In genomic region chr17:60036796-60037677, GRCh38 we compare ENCODE assay signal across 1 cellular context.
TF ChIP-seq lines count a peak whose summit lies in the region.

No MANE protein-coding gene starts in this region.

TF ChIP-seq in HepG2, 621 proteins besides CTCF, POLR2A, EP300 and RAD21 (continued from another document and continues in another):
- TF ChIP-seq, protein P1, sequence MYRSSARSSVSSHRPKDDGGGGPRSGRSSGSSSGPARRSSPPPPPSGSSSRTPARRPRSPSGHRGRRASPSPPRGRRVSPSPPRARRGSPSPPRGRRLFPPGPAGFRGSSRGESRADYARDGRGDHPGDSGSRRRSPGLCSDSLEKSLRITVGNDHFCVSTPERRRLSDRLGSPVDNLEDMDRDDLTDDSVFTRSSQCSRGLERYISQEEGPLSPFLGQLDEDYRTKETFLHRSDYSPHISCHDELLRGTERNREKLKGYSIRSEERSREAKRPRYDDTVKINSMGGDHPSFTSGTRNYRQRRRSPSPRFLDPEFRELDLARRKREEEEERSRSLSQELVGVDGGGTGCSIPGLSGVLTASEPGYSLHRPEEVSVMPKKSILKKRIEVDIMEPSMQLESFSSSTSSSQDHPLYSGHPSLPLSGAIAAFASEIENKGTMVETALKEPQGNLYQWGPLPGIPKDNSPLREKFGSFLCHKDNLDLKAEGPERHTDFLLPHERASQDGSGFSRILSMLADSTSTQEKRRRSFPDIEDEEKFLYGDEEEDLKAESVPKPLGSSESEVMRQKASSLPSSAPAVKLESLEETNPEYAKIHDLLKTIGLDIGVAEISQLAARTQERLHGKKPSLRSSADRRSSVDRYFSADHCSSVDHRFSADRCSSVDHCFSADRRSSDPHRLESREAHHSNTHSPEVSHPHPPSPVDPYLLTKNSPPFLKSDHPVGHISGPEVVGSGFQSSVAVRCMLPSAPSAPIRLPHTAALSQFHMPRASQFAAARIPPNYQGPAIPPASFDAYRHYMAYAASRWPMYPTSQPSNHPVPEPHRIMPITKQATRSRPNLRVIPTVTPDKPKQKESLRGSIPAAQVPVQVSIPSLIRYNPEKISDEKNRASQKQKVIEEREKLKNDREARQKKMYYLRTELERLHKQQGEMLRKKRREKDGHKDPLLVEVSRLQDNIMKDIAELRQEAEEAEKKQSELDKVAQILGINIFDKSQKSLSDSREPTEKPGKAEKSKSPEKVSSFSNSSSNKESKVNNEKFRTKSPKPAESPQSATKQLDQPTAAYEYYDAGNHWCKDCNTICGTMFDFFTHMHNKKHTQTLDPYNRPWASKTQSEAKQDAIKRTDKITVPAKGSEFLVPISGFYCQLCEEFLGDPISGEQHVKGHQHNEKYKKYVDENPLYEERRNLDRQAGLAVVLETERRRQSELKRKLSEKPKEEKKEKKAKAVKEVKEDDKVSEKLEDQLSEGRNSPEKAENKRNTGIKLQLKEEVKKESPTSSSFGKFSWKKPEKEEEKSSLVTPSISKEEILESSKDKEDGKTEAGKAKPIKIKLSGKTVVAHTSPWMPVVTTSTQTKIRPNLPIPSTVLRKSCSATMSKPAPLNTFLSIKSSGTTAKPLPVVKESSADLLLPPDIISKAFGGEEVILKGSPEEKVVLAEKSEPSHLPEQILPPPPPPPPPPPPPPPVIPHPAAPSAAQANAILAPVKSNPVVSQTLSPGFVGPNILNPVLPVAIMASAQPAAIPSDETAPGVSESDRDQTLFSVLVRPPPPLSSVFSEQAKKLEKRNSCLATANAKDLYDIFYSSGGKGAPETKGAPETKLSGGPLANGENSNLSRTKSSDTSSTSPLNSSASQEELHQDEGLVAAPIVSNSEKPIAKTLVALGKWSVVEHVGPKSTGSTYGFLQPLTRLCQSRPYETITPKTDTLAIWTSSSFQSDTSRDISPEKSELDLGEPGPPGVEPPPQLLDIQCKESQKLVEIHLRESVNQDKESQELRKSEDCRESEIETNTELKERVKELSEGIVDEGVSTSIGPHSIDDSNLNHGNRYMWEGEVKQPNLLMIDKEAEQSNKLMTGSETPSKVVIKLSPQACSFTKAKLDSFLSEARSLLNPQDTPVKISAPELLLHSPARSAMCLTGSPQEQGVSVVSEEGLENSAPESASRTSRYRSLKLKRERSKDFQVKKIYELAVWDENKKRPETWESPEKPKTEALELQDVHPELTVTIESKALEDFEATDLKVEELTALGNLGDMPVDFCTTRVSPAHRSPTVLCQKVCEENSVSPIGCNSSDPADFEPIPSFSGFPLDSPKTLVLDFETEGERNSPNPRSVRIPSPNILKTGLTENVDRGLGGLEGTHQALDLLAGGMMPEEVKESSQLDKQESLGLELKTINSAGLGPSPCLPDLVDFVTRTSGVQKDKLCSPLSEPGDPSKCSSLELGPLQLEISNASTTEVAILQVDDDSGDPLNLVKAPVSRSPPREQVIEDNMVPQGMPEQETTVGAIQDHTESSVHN (CRISPR knock-in tag; IDR thresholded peaks at IDR 0.05), result 0 out of 2 replicates have a peak, but pooled peaks have one; percentile 43
- TF ChIP-seq ZNF839 (CRISPR knock-in tag; IDR thresholded peaks at IDR 0.05; ENCODE audit: borderline replicate concordance), result no peak
- no peak for TF ChIP-seq KDM3A (CRISPR knock-in tag; IDR thresholded peaks at IDR 0.05; ENCODE audit: low read depth)
- no peak for TF ChIP-seq HOXD1 (CRISPR knock-in tag; IDR thresholded peaks at IDR 0.05)
- TF ChIP-seq, protein P2, sequence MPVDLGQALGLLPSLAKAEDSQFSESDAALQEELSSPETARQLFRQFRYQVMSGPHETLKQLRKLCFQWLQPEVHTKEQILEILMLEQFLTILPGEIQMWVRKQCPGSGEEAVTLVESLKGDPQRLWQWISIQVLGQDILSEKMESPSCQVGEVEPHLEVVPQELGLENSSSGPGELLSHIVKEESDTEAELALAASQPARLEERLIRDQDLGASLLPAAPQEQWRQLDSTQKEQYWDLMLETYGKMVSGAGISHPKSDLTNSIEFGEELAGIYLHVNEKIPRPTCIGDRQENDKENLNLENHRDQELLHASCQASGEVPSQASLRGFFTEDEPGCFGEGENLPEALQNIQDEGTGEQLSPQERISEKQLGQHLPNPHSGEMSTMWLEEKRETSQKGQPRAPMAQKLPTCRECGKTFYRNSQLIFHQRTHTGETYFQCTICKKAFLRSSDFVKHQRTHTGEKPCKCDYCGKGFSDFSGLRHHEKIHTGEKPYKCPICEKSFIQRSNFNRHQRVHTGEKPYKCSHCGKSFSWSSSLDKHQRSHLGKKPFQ (CRISPR knock-in tag; IDR thresholded peaks at IDR 0.05; ENCODE audit: insufficient replicate concordance), result no peak
- peak; percentile 38 for TF ChIP-seq FOSL2 (CRISPR knock-in tag; IDR thresholded peaks at IDR 0.05)
- peak; percentile 63 for TF ChIP-seq TCF7 (IDR thresholded peaks at IDR 0.05; ENCODE audit: low read depth)
- TF ChIP-seq YEATS4 (CRISPR knock-in tag; IDR thresholded peaks at IDR 0.05; ENCODE audit: borderline replicate concordance), result peak; percentile 68; the same call in 1 of the 2 replicates
- TF ChIP-seq MEIS1 (CRISPR knock-in tag; IDR thresholded peaks at IDR 0.05; ENCODE audit: borderline replicate concordance), result 0 out of 2 replicates have a peak, but pooled peaks have one; percentile 60
- no peak for TF ChIP-seq TERF1 (CRISPR knock-in tag; IDR thresholded peaks at IDR 0.05)
- TF ChIP-seq RAD51 (IDR thresholded peaks at IDR 0.05; ENCODE audit: borderline replicate concordance), result no peak
- TF ChIP-seq ZFX (CRISPR knock-in tag; IDR thresholded peaks at IDR 0.05; ENCODE audit: low read depth), result no peak
- peak; percentile 73; the same call in 1 of the 2 replicates for TF ChIP-seq ZNF44 (CRISPR knock-in tag; IDR thresholded peaks at IDR 0.05)
- TF ChIP-seq KLF11 (CRISPR knock-in tag; IDR thresholded peaks at IDR 0.05), result no peak; the same call in 1 of the 2 replicates
- TF ChIP-seq SAFB2 (CRISPR knock-in tag; IDR thresholded peaks at IDR 0.05; ENCODE audit: borderline replicate concordance, low read depth), result no peak
- no peak for TF ChIP-seq ZNF747 (CRISPR knock-in tag; IDR thresholded peaks at IDR 0.05; ENCODE audit: borderline replicate concordance)
- no peak for TF ChIP-seq ZFP37 (CRISPR knock-in tag; IDR thresholded peaks at IDR 0.05; ENCODE audit: borderline replicate concordance)
- no peak for TF ChIP-seq ZNF33B (CRISPR knock-in tag; IDR thresholded peaks at IDR 0.05)
- TF ChIP-seq, protein P3, sequence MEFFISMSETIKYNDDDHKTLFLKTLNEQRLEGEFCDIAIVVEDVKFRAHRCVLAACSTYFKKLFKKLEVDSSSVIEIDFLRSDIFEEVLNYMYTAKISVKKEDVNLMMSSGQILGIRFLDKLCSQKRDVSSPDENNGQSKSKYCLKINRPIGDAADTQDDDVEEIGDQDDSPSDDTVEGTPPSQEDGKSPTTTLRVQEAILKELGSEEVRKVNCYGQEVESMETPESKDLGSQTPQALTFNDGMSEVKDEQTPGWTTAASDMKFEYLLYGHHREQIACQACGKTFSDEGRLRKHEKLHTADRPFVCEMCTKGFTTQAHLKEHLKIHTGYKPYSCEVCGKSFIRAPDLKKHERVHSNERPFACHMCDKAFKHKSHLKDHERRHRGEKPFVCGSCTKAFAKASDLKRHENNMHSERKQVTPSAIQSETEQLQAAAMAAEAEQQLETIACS (CRISPR knock-in tag; IDR thresholded peaks at IDR 0.05), result no peak
- TF ChIP-seq, protein P4, sequence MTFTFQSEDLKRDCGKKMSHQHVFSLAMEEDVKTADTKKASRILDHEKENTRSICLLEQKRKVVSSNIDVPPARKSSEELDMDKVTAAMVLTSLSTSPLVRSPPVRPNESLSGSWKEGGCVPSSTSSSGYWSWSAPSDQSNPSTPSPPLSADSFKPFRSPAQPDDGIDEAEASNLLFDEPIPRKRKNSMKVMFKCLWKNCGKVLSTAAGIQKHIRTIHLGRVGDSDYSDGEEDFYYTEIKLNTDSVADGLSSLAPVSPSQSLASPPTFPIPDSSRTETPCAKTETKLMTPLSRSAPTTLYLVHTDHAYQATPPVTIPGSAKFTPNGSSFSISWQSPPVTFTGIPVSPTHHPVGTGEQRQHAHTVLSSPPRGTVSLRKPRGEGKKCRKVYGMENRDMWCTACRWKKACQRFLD (CRISPR knock-in tag; IDR thresholded peaks at IDR 0.05; ENCODE audit: borderline replicate concordance), result no peak
- TF ChIP-seq HIVEP1 (CRISPR knock-in tag; IDR thresholded peaks at IDR 0.05), result no peak; the same call in 1 of the 2 replicates
- TF ChIP-seq SMARCC2 (IDR thresholded peaks at IDR 0.05), result no peak
- no peak for TF ChIP-seq ZNF563 (CRISPR knock-in tag; IDR thresholded peaks at IDR 0.05)
- no peak for TF ChIP-seq MTA3 (CRISPR knock-in tag; IDR thresholded peaks at IDR 0.05)
- no peak for TF ChIP-seq KDM5A (IDR thresholded peaks at IDR 0.05; ENCODE audit: borderline replicate concordance, low read length)
- TF ChIP-seq ZNF282 (IDR thresholded peaks at IDR 0.05; ENCODE audit: partially characterized antibody), result no peak
- TF ChIP-seq, protein P5, sequence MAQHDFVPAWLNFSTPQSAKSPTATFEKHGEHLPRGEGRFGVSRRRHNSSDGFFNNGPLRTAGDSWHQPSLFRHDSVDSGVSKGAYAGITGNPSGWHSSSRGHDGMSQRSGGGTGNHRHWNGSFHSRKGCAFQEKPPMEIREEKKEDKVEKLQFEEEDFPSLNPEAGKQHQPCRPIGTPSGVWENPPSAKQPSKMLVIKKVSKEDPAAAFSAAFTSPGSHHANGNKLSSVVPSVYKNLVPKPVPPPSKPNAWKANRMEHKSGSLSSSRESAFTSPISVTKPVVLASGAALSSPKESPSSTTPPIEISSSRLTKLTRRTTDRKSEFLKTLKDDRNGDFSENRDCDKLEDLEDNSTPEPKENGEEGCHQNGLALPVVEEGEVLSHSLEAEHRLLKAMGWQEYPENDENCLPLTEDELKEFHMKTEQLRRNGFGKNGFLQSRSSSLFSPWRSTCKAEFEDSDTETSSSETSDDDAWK (CRISPR knock-in tag; IDR thresholded peaks at IDR 0.05), result no peak
- no peak; the same call in 1 of the 2 replicates for TF ChIP-seq CBFB (CRISPR knock-in tag; IDR thresholded peaks at IDR 0.05)
- TF ChIP-seq ZNF136 (CRISPR knock-in tag; IDR thresholded peaks at IDR 0.05; ENCODE audit: low read depth), result 0 out of 2 replicates have a peak, but pooled peaks have one; percentile 63
- no peak for TF ChIP-seq ZNF512B (CRISPR knock-in tag; IDR thresholded peaks at IDR 0.05; ENCODE audit: borderline replicate concordance)
- TF ChIP-seq EHMT2 (IDR thresholded peaks at IDR 0.05; ENCODE audit: borderline replicate concordance, low read depth, low read length), result no peak
- no peak for TF ChIP-seq ZNF180 (CRISPR knock-in tag; IDR thresholded peaks at IDR 0.05; ENCODE audit: borderline replicate concordance, low read depth)
- peak; percentile 77; the same call in 1 of the 2 replicates for TF ChIP-seq MTERF4 (CRISPR knock-in tag; IDR thresholded peaks at IDR 0.05)
- no peak for TF ChIP-seq MAF1 (CRISPR knock-in tag; IDR thresholded peaks at IDR 0.05; ENCODE audit: borderline replicate concordance)
- no peak; the same call in 1 of the 2 replicates for TF ChIP-seq ZNF891 (CRISPR knock-in tag; IDR thresholded peaks at IDR 0.05)
- TF ChIP-seq FOXM1 (CRISPR knock-in tag; IDR thresholded peaks at IDR 0.05), result no peak
- no peak for TF ChIP-seq ZNF549 (CRISPR knock-in tag; IDR thresholded peaks at IDR 0.05)
- TF ChIP-seq HMG20A (CRISPR knock-in tag; IDR thresholded peaks at IDR 0.05; ENCODE audit: borderline replicate concordance), result peak; percentile 57; the same call in 1 of the 2 replicates
- TF ChIP-seq ZNF343 (CRISPR knock-in tag; IDR thresholded peaks at IDR 0.05), result no peak
- TF ChIP-seq ZNF225 (CRISPR knock-in tag; IDR thresholded peaks at IDR 0.05), result peak; percentile 43; the same call in 1 of the 2 replicates
- TF ChIP-seq ZMYM4 (CRISPR knock-in tag; IDR thresholded peaks at IDR 0.05), result peak; percentile 71
- no peak for TF ChIP-seq KLF15 (CRISPR knock-in tag; IDR thresholded peaks at IDR 0.05; ENCODE audit: borderline replicate concordance)
- peak; percentile 70; the same call in 1 of the 2 replicates for TF ChIP-seq ZNF788 (CRISPR knock-in tag; IDR thresholded peaks at IDR 0.05; ENCODE audit: borderline replicate concordance)
- TF ChIP-seq ZNF589 (CRISPR knock-in tag; conservative IDR thresholded peaks at IDR 0.05), result no peak
